ENCODE assay signal across 12 cellular contexts in genomic region chr2:239229545-239230279, GRCh38.
A peak's percentile ranks its signal among the peaks of the same experiment; 100 is the strongest.
DNase-seq lines count a peak whose midpoint lies in the region; ATAC-seq and TF ChIP-seq lines count a peak whose summit lies in the region.
"Had no signal": no experiment of that assay in that cellular context is flagged by ENCODE, and none has a peak within 500 bp of the region (broad histone marks: within the 10 kb centered on the region; RNA-seq: fewer than 3 reads in every experiment).

No MANE protein-coding gene starts in this region.

- TF ChIP-seq CTCF in adrenal gland (IDR thresholded peaks at IDR 0.05): no peak
- TF ChIP-seq CTCF in type B pancreatic cell (conservative IDR thresholded peaks at IDR 0.05): no peak

- no peak overlapping the region for H3K4me2 ChIP-seq in mesenchymal stem cell (ENCODE audit: low read length, poor library complexity, severe bottlenecking)

- H3K36me3 ChIP-seq in adrenal gland (replicated peaks in 1 of 2) (no peaks in the 10 kb centered on the region), mesenchymal stem cell (ENCODE audit: control insufficient read depth in 1 of 2, insufficient read depth in 2 of 2, low read depth in 1 of 2, low read length in 2 of 2) (peaks cover 0 to 3% of the 10 kb centered on the region in 2 experiments)

- no peak overlapping the region for H2AK5ac ChIP-seq in mesenchymal stem cell (ENCODE audit: low read length, severe bottlenecking)

- no peak overlapping the region for H3K4me3 Mint-ChIP-seq in activated naive CD4-positive, alpha-beta T cell treated with anti-CD3 and anti-CD28 coated beads, Interleukin-2, amount 50 U/mL, for 24 hours
- no peak overlapping the region for H3K4me3 Mint-ChIP-seq in type B pancreatic cell

- peak overlapping the region; percentile 11 to 33 for H3K18ac ChIP-seq in mesenchymal stem cell (ENCODE audit: low read depth in 1 of 2, low read length in 2 of 2)

- no peak overlapping the region for H3K9ac ChIP-seq in mesenchymal stem cell (ENCODE audit: low read length)

- WGBS in adrenal gland, 4 donors: 79 to 89% (median 84%) methylated on average over 11 of the region's 11 CpGs
- 41% methylated on average over 9 of the region's 11 CpGs for WGBS in mesenchymal stem cell

- no peak for ATAC-seq in GM19324 (IDR thresholded peaks at IDR 0.05; ENCODE audit: low FRiP score, unreplicated experiment)

- H2BK120ac ChIP-seq in mesenchymal stem cell (ENCODE audit: low read depth, low read length): no peak overlapping the region

- H3K27me3 Mint-ChIP-seq in activated naive CD4-positive, alpha-beta T cell treated with anti-CD3 and anti-CD28 coated beads, Interleukin-2, amount 50 U/mL, for 24 hours: no peaks in the 10 kb centered on the region
- no peaks in the 10 kb centered on the region for H3K27me3 Mint-ChIP-seq in type B pancreatic cell

- peaks cover 88% of the 10 kb centered on the region for H3K4me1 Mint-ChIP-seq in activated naive CD4-positive, alpha-beta T cell treated with anti-CD3 and anti-CD28 coated beads, Interleukin-2, amount 50 U/mL, for 24 hours
- peaks cover 42% of the 10 kb centered on the region for H3K4me1 Mint-ChIP-seq in type B pancreatic cell (ENCODE audit: unreplicated experiment)

- no peak overlapping the region for H2BK12ac ChIP-seq in mesenchymal stem cell (ENCODE audit: low read length in 2 of 2)

- H2BK5ac ChIP-seq in mesenchymal stem cell (ENCODE audit: low read depth, low read length, poor library complexity, severe bottlenecking): no peak overlapping the region

- H3K9me3 Mint-ChIP-seq in activated naive CD4-positive, alpha-beta T cell treated with anti-CD3 and anti-CD28 coated beads, Interleukin-2, amount 50 U/mL, for 24 hours: no peaks in the 10 kb centered on the region
- no peaks in the 10 kb centered on the region for H3K9me3 Mint-ChIP-seq in type B pancreatic cell

- TF ChIP-seq POLR2A in adrenal gland (IDR thresholded peaks at IDR 0.05): no peak

- H3K14ac ChIP-seq in mesenchymal stem cell (ENCODE audit: low read length in 2 of 2): no peak overlapping the region

- no peak for DNase-seq in activated naive CD4-positive, alpha-beta T cell treated with anti-CD3 and anti-CD28 coated beads, Interleukin-2, amount 50 U/mL, for 16 hours
- DNase-seq in adrenal gland (peak in 4 of 7 donors; percentile 8 to 47 (median 14)), mesenchymal stem cell (peak; percentile 56), type B pancreatic cell (ENCODE audit: extremely low spot score, unreplicated experiment) (no peak), NCI-H2107 treated with DMSO at 0.1 percent for 48 hours (lab: John Stamatoyannopoulos, UW; ENCODE audit: unreplicated experiment) (no peak), ACHN (no peak)
- DNase-seq: activated CD4-positive, alpha-beta T cell treated with anti-CD3 and anti-CD28 coated beads, Interleukin-2, amount 50 U/mL, for 1 hour; activated effector memory CD4-positive, alpha-beta T cell treated with Interleukin-2 at 50 U/mL for 16 hours; Calu3; stimulated activated CD4-positive, alpha-beta T cell treated with anti-CD3 and anti-CD28 coated beads, Interleukin-1b, Interleukin-23, amount 100 ng/mL, for 48 hours had no signal

- H3K9me3 ChIP-seq in adrenal gland (replicated peaks in 1 of 3) (no peaks in the 10 kb centered on the region), mesenchymal stem cell (ENCODE audit: control insufficient read depth, low read length) (no peaks in the 10 kb centered on the region)

- H3K27ac ChIP-seq in adrenal gland (no peak overlapping the region), mesenchymal stem cell (ENCODE audit: low read length, poor library complexity, severe bottlenecking) (no peak overlapping the region)

- peaks cover 39% of the 10 kb centered on the region for H3K79me1 ChIP-seq in mesenchymal stem cell (replicated peaks; ENCODE audit: low read length, poor library complexity, severe bottlenecking)

- H3K4ac ChIP-seq in mesenchymal stem cell (ENCODE audit: low read depth in 1 of 2, low read length in 2 of 2): no peak overlapping the region

- no peak overlapping the region for H3K23ac ChIP-seq in mesenchymal stem cell (ENCODE audit: low read length in 2 of 2)

- H3K4me1 ChIP-seq in adrenal gland (replicated peaks in 1 of 2): peaks cover 5 to 44% of the 10 kb centered on the region in 2 donors
- peaks cover 30% of the 10 kb centered on the region for H3K4me1 ChIP-seq in mesenchymal stem cell (ENCODE audit: control insufficient read depth, insufficient read depth, low read depth, low read length)

- no peak overlapping the region for H3K4me3 ChIP-seq in adrenal gland
- H3K4me3 ChIP-seq in mesenchymal stem cell (ENCODE audit: insufficient read depth in 1 of 2, low read depth in 1 of 2, low read length in 2 of 2): no peak overlapping the region

- H2BK15ac ChIP-seq in mesenchymal stem cell (ENCODE audit: low read depth, poor library complexity, severe bottlenecking): no peak overlapping the region

- no peak overlapping the region for H4K91ac ChIP-seq in mesenchymal stem cell (ENCODE audit: low read length)

- peak overlapping the region; percentile 70 for H3K27ac Mint-ChIP-seq in activated naive CD4-positive, alpha-beta T cell treated with anti-CD3 and anti-CD28 coated beads, Interleukin-2, amount 50 U/mL, for 24 hours
- H3K27ac Mint-ChIP-seq in type B pancreatic cell: peak overlapping the region; percentile 49

- H3K36me3 Mint-ChIP-seq in activated naive CD4-positive, alpha-beta T cell treated with anti-CD3 and anti-CD28 coated beads, Interleukin-2, amount 50 U/mL, for 24 hours: peaks cover 2% of the 10 kb centered on the region
- H3K36me3 Mint-ChIP-seq in type B pancreatic cell: no peaks in the 10 kb centered on the region

- H3K27me3 ChIP-seq in adrenal gland: no peaks in the 10 kb centered on the region
- no peaks in the 10 kb centered on the region for H3K27me3 ChIP-seq in mesenchymal stem cell (ENCODE audit: control insufficient read depth in 1 of 2, insufficient read depth in 1 of 2, low read length in 2 of 2)

- no peak overlapping the region for H4K8ac ChIP-seq in mesenchymal stem cell (ENCODE audit: low read length)

- in situ Hi-C loops in ACHN (cut with HindIII; ENCODE audit: low pct_ligation_motif_present, low pct_unique_long_range_greater_than_20kb, low sequenced_read_pairs): no loop called here

- no peak overlapping the region for H2AFZ ChIP-seq in mesenchymal stem cell (ENCODE audit: low read depth, low read length)

- intact Hi-C loops in adrenal gland (cut with DNase I): no loop called here

Comparison
In these comparisons a context has a peak if more than half of its experiments do, and no peak if none do; other contexts are left out.
1. DNase-seq: peak in adrenal gland (4 of 7) and mesenchymal stem cell (single experiment); none in activated naive CD4-positive, alpha-beta T cell treated with anti-CD3 and anti-CD28 coated beads, Interleukin-2, amount 50 U/mL, for 16 hours (single experiment), type B pancreatic cell (single experiment), NCI-H2107 treated with DMSO at 0.1 percent for 48 hours (single experiment) and ACHN (single experiment).